8 cellular contexts compared by ENCODE assay signal in the genomic region with DNA sequence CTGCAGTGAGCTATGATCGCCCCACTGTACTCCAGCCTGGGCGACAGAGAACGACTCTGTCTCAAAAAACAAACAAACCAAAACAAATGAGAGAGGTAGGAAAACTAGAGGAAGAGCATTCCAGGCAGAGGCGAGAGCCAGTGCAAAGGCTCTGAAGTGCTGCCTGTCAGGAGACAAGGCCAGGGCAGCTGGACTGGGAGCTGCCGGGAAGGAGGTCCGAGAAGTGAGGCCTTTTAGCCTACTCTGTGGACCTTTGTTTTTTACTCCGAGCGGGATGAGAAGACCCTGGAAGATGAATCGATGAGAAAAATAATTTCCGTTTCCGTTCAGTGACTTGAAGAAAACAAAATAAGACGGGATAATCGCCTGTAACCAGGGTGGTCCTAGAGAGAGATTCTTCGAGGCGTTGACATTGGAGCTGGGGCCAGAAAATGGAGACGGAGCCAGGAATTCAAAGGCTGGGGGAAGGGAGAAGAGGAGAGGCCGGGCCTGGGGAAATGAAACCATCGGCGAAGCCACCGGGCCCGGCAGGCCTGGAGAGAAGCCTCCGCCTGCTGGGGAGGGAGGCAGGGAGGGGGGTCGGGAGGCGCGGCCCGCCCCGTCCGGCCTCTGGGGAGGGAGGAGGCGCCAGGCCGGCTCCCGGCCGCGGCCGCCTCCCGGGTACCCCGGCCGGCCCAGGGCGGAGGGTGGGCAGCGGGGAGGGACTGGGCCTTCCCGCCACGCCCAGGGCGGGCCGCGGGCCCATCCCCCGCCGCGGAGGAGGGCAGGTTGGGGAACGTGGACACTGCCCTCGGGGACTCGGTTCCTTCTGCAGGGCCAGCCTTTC.
A peak's percentile ranks its signal among the peaks of the same experiment; 100 is the strongest.
DNase-seq lines count a peak whose midpoint lies in the region; ATAC-seq lines count a peak whose summit lies in the region.

No MANE protein-coding gene starts in this region.

- intact Hi-C loops in dendritic cell treated with granulocyte-macrophage colony-stimulating factor and Interleukin-4, amounts not matched to agents 40 ng/mL and 50 ng/mL, for 4 days (cut with micrococcal nuclease), result loop anchor here (1.0 kb wide), 2 partner anchors 7 to 10 kb away; no protein-coding TSS in a partner anchor

- peaks cover 43% of the 10 kb centered on the region for H3K4me1 Mint-ChIP-seq in dendritic cell treated with granulocyte-macrophage colony-stimulating factor and Interleukin-4, amounts not matched to agents 40 ng/mL and 50 ng/mL, for 4 days (ENCODE audit: low read depth)

- peak overlapping the region; percentile 97 for H3K27ac Mint-ChIP-seq in dendritic cell treated with granulocyte-macrophage colony-stimulating factor and Interleukin-4, amounts not matched to agents 40 ng/mL and 50 ng/mL, for 4 days

- H3K4me3 Mint-ChIP-seq in dendritic cell treated with granulocyte-macrophage colony-stimulating factor and Interleukin-4, amounts not matched to agents 40 ng/mL and 50 ng/mL, for 4 days, result peak overlapping the region; percentile 72

- DNase-seq in EL (peak; percentile 95), NCI-H226 (peak; percentile 89), left kidney (ENCODE audit: low read depth, low spot score) (peak; percentile 97)
- DNase-seq in activated CD4-positive, alpha-beta T cell treated with anti-CD3 and anti-CD28 coated beads for 4 hours, result peak; percentile 34 to 49
- peak; percentile 46 for DNase-seq in stimulated activated CD4-positive, alpha-beta T cell treated with anti-CD3 and anti-CD28 coated beads, Interleukin-1b, Interleukin-23, amount 100 ng/mL, for 48 hours

- ATAC-seq in HG02759 (IDR thresholded peaks at IDR 0.05; ENCODE audit: unreplicated experiment) (peak; percentile 67), GM18519 (IDR thresholded peaks at IDR 0.05; ENCODE audit: low FRiP score, unreplicated experiment) (no peak)

- no peaks in the 10 kb centered on the region for H3K27me3 Mint-ChIP-seq in dendritic cell treated with granulocyte-macrophage colony-stimulating factor and Interleukin-4, amounts not matched to agents 40 ng/mL and 50 ng/mL, for 4 days

- H3K36me3 Mint-ChIP-seq in dendritic cell treated with granulocyte-macrophage colony-stimulating factor and Interleukin-4, amounts not matched to agents 40 ng/mL and 50 ng/mL, for 4 days (ENCODE audit: low read depth), result peaks cover 6% of the 10 kb centered on the region

- H3K9me3 Mint-ChIP-seq in dendritic cell treated with granulocyte-macrophage colony-stimulating factor and Interleukin-4, amounts not matched to agents 40 ng/mL and 50 ng/mL, for 4 days, result no peaks in the 10 kb centered on the region

Comparison
In these comparisons a context has a peak if more than half of its experiments do, and no peak if none do; other contexts are left out.
1. DNase-seq: peak in every context shown above with its lines; median percentile 97 in left kidney; 95 in EL; 89 in NCI-H226; 46 in stimulated activated CD4-positive, alpha-beta T cell treated with anti-CD3 and anti-CD28 coated beads, Interleukin-1b, Interleukin-23, amount 100 ng/mL, for 48 hours; 42 in activated CD4-positive, alpha-beta T cell treated with anti-CD3 and anti-CD28 coated beads for 4 hours.